26 cellular contexts compared by ENCODE assay signal in the genomic region with DNA sequence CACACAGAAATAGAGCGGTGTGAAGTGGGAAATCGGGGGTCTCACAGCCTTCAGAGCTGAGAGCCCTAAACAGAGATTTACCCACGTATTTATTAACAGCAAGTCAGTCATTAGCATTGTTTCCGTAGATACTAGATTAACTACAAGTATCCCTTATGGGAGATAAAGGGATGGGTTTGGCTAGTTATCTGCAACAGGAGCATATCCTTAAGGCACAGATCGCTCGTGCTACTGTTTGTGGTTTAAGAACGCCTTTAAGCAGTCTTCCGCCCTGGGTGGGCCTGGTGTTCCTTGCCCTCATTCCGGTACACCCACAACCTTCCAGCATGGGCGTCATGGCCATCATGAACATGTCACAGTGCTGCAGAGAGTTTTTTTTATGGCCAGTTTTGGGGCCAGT. TPM values are rescaled to one million over a fixed set of nuclear protein-coding genes. Genes with fewer than 3 reads are reported as not detected.
"Had no signal": no experiment of that assay in that cellular context is flagged by ENCODE, and none has a peak within 500 bp of the region (broad histone marks: within the 10 kb centered on the region; RNA-seq: fewer than 3 reads in every experiment).

No MANE protein-coding gene starts in this region.

- H3K4me3 ChIP-seq: hepatocyte, lower lobe of right lung, psoas muscle, stomach, vagina had no signal

- H3K4me3 Mint-ChIP-seq: activated CD4-positive, alpha-beta memory T cell treated with anti-CD3 and anti-CD28 coated beads for 36 hours; T-helper 1 cell treated with Interleukin-12 subunit alpha and Interleukin-12 subunit beta and Interleukin-4 antibody, amounts not matched to agents 30 μg/mL and 1 μg/mL, for 36 hours had no signal

- DNase-seq: activated CD4-positive, alpha-beta memory T cell treated with anti-CD3 and anti-CD28 coated beads for 36 hours; activated CD4-positive, alpha-beta T cell treated with anti-CD3 and anti-CD28 coated beads for 4 hours; activated naive CD4-positive, alpha-beta T cell treated with Interleukin-2 at 50 U/mL for 16 hours; activated T-cell treated with anti-CD3 and anti-CD28 coated beads, Interleukin-2, amount 50 U/mL, for 1 hour; amniotic stem cell; foreskin fibroblast; lower lobe of right lung; midbrain; psoas muscle; stimulated activated CD4-positive, alpha-beta T cell treated with anti-CD3 and anti-CD28 coated beads, Interleukin-15, amount 100 ng/mL, for 24 hours; stimulated activated CD4-positive, alpha-beta T cell treated with anti-CD3 and anti-CD28 coated beads, Interleukin-2, amount 100 ng/mL, for 48 hours; stomach; trophoblast cell had no signal

- ATAC-seq: psoas muscle, right cardiac atrium had no signal

- H3K79me2 ChIP-seq: hepatocyte had no signal

- H3K4me1 ChIP-seq: lower lobe of right lung, psoas muscle, vagina had no signal

- H3K9me3 Mint-ChIP-seq: activated CD4-positive, alpha-beta memory T cell treated with anti-CD3 and anti-CD28 coated beads for 36 hours; activated T-helper 2 cell treated with anti-CD3 and anti-CD28 coated beads, Interferon-gamma antibody, Interleukin-2, Interleukin-4, amounts not matched to agents 10 μg/mL and 5 μg/mL and 100 μg/mL, durations not matched to agents 14 hours and 24 hours and 36 hours; T-helper 1 cell treated with Interleukin-12 subunit alpha and Interleukin-12 subunit beta and Interleukin-4 antibody, amounts not matched to agents 30 μg/mL and 1 μg/mL, for 36 hours had no signal

- H3K4me2 ChIP-seq: hepatocyte had no signal

- H2AFZ ChIP-seq: hepatocyte had no signal

- H3K27me3 Mint-ChIP-seq: activated CD4-positive, alpha-beta memory T cell treated with anti-CD3 and anti-CD28 coated beads for 36 hours had no signal

- FAIRE-seq: small intestine, TTC549 had no signal

- H3K27me3 ChIP-seq: hepatocyte, stomach, vagina had no signal

- H3K9me3 ChIP-seq: lower lobe of right lung, psoas muscle, stomach, vagina had no signal

- H3K27ac Mint-ChIP-seq: activated CD4-positive, alpha-beta memory T cell treated with anti-CD3 and anti-CD28 coated beads for 36 hours; activated T-helper 2 cell treated with anti-CD3 and anti-CD28 coated beads, Interferon-gamma antibody, Interleukin-2, Interleukin-4, amounts not matched to agents 10 μg/mL and 5 μg/mL and 100 μg/mL, durations not matched to agents 14 hours and 24 hours and 36 hours; T-helper 1 cell treated with Interleukin-12 subunit alpha and Interleukin-12 subunit beta and Interleukin-4 antibody, amounts not matched to agents 30 μg/mL and 1 μg/mL, for 36 hours had no signal

- H3K27ac ChIP-seq: epithelial cell of prostate, lower lobe of right lung, psoas muscle, stomach, vagina had no signal

RNA-seq across cellular contexts. Expression of a gene that starts 44.6 kb away (rescaled TPM):
- total RNA-seq: activated CD4-positive, alpha-beta memory T cell treated with anti-CD3 and anti-CD28 coated beads for 36 hours; activated T-helper 2 cell treated with anti-CD3 and anti-CD28 coated beads, Interferon-gamma antibody, Interleukin-2, Interleukin-4, amounts not matched to agents 10 μg/mL and 5 μg/mL and 100 μg/mL, durations not matched to agents 14 hours and 24 hours and 36 hours; cardiac septum; dermis microvascular lymphatic vessel endothelial cell; lower lobe of right lung; osteocyte; psoas muscle; right cardiac atrium; stomach; temporal lobe; vagina had no signal
- polyA plus RNA-seq: neural cell, psoas muscle, right cardiac atrium had no signal
